8 cellular contexts compared by ENCODE assay signal in the genomic region with DNA sequence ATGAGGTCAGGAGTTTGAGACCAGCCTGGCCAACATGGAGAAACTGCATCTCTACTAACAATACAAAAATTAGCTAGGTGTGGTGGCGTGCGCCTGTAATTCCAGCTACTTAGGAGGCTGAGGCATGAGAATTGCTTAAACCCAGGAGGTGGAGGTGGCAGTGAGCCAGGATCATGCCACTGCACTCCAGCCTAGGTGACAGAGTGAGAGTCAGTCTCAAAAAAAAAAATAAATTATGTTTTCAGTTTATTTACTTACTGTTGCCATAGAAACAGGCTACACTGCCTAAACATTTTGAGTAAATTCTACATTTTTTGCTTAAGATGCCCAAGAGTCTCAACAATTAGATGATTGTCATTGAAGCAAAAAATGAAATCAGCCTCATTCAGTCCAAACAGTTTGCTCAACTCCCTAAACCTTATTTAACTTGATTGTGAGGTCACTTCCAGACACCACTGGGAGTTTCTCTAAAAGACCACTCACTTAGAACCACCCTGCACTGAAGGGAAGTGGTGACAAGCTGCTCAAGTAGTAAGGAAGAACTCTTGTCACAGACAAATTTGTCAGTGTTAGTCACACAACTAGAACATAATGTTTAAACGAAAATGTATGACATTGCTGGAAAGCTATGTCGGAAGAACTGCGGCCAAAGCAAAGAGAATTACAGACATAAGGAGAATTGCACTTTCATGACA. TPM values are rescaled to one million over a fixed set of nuclear protein-coding genes. Genes with fewer than 3 reads are reported as not detected.
DNase-seq lines count a peak whose midpoint lies in the region; ATAC-seq and TF ChIP-seq lines count a peak whose summit lies in the region.

No MANE protein-coding gene starts in this region.

- TF ChIP-seq CTCF in GM20000 (IDR thresholded peaks at IDR 0.05; ENCODE audit: extremely low read depth, missing control alignments) = no peak

- DNase-seq in GM04504 (ENCODE audit: low read depth) (peak; percentile 54), foreskin melanocyte (peak; percentile 11), renal cortical epithelial cell (ENCODE audit: low read depth) (peak; percentile 70), left colon (no peak), DMS79 treated with DMSO at 0.1 percent for 48 hours (lab: John Stamatoyannopoulos, UW) (no peak), GM20000 (ENCODE audit: low spot score) (no peak)

- ATAC-seq in SK-N-SH treated with all-trans-retinoic acid at 6 μM for 48 hours (peak; percentile 73), left colon (no peak), GM19324 (IDR thresholded peaks at IDR 0.05; ENCODE audit: low FRiP score, unreplicated experiment) (no peak)

- intact Hi-C loops in left colon (cut with DNase I, micrococcal nuclease) = no loop called here

TF ChIP-seq in SK-N-SH treated with all-trans-retinoic acid at 6 μM for 48 hours, 23 proteins besides CTCF, POLR2A, EP300 and RAD21:
- no peak for TF ChIP-seq ISL1 (CRISPR knock-in tag; IDR thresholded peaks at IDR 0.05)
- TF ChIP-seq, protein P1, sequence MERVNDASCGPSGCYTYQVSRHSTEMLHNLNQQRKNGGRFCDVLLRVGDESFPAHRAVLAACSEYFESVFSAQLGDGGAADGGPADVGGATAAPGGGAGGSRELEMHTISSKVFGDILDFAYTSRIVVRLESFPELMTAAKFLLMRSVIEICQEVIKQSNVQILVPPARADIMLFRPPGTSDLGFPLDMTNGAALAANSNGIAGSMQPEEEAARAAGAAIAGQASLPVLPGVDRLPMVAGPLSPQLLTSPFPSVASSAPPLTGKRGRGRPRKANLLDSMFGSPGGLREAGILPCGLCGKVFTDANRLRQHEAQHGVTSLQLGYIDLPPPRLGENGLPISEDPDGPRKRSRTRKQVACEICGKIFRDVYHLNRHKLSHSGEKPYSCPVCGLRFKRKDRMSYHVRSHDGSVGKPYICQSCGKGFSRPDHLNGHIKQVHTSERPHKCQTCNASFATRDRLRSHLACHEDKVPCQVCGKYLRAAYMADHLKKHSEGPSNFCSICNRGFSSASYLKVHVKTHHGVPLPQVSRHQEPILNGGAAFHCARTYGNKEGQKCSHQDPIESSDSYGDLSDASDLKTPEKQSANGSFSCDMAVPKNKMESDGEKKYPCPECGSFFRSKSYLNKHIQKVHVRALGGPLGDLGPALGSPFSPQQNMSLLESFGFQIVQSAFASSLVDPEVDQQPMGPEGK (CRISPR knock-in tag; IDR thresholded peaks at IDR 0.05; ENCODE audit: borderline replicate concordance) = no peak
- TF ChIP-seq ZNF8 (CRISPR knock-in tag; IDR thresholded peaks at IDR 0.05) = no peak
- TF ChIP-seq BACH2 (CRISPR knock-in tag; IDR thresholded peaks at IDR 0.05; ENCODE audit: borderline replicate concordance) = no peak
- TF ChIP-seq, protein P2, sequence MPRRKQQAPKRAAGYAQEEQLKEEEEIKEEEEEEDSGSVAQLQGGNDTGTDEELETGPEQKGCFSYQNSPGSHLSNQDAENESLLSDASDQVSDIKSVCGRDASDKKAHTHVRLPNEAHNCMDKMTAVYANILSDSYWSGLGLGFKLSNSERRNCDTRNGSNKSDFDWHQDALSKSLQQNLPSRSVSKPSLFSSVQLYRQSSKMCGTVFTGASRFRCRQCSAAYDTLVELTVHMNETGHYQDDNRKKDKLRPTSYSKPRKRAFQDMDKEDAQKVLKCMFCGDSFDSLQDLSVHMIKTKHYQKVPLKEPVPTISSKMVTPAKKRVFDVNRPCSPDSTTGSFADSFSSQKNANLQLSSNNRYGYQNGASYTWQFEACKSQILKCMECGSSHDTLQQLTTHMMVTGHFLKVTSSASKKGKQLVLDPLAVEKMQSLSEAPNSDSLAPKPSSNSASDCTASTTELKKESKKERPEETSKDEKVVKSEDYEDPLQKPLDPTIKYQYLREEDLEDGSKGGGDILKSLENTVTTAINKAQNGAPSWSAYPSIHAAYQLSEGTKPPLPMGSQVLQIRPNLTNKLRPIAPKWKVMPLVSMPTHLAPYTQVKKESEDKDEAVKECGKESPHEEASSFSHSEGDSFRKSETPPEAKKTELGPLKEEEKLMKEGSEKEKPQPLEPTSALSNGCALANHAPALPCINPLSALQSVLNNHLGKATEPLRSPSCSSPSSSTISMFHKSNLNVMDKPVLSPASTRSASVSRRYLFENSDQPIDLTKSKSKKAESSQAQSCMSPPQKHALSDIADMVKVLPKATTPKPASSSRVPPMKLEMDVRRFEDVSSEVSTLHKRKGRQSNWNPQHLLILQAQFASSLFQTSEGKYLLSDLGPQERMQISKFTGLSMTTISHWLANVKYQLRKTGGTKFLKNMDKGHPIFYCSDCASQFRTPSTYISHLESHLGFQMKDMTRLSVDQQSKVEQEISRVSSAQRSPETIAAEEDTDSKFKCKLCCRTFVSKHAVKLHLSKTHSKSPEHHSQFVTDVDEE (CRISPR knock-in tag; IDR thresholded peaks at IDR 0.05) = no peak
- TF ChIP-seq, protein P3, sequence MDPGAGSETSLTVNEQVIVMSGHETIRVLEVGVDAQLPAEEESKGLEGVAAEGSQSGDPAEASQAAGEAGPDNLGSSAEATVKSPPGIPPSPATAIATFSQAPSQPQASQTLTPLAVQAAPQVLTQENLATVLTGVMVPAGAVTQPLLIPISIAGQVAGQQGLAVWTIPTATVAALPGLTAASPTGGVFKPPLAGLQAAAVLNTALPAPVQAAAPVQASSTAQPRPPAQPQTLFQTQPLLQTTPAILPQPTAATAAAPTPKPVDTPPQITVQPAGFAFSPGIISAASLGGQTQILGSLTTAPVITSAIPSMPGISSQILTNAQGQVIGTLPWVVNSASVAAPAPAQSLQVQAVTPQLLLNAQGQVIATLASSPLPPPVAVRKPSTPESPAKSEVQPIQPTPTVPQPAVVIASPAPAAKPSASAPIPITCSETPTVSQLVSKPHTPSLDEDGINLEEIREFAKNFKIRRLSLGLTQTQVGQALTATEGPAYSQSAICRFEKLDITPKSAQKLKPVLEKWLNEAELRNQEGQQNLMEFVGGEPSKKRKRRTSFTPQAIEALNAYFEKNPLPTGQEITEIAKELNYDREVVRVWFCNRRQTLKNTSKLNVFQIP (CRISPR knock-in tag; IDR thresholded peaks at IDR 0.05; ENCODE audit: borderline replicate concordance, low read depth) = no peak
- TF ChIP-seq ZNF565 (CRISPR knock-in tag; conservative IDR thresholded peaks at IDR 0.05; ENCODE audit: low read depth) = no peak
- no peak for TF ChIP-seq TOX (CRISPR knock-in tag; IDR thresholded peaks at IDR 0.05; ENCODE audit: borderline replicate concordance)
- TF ChIP-seq ZFP3 (CRISPR knock-in tag; IDR thresholded peaks at IDR 0.05) = no peak
- no peak for TF ChIP-seq PPARA (CRISPR knock-in tag; IDR thresholded peaks at IDR 0.05; ENCODE audit: borderline replicate concordance)
- TF ChIP-seq ZC3H10 (CRISPR knock-in tag; IDR thresholded peaks at IDR 0.05) = no peak
- TF ChIP-seq TCF4 (CRISPR knock-in tag; IDR thresholded peaks at IDR 0.05; ENCODE audit: borderline replicate concordance) = no peak
- no peak for TF ChIP-seq CSRNP3 (CRISPR knock-in tag; IDR thresholded peaks at IDR 0.05)
- no peak for TF ChIP-seq RARB (CRISPR knock-in tag; IDR thresholded peaks at IDR 0.05)
- no peak for TF ChIP-seq OSR1 (CRISPR knock-in tag; IDR thresholded peaks at IDR 0.05)
- no peak for TF ChIP-seq CSDC2 (CRISPR knock-in tag; IDR thresholded peaks at IDR 0.05)
TF ChIP-seq in SK-N-SH treated with all-trans-retinoic acid at 6 μM for 48 hours: peak in this region for 0.

RNA-seq across cellular contexts. Expression of gene GNPNAT1, which starts 9.8 kb away (rescaled TPM):
- total RNA-seq in renal cortical epithelial cell = 33.9 and 47.4 TPM in 2 replicates
- total RNA-seq in left colon = 10 to 100 TPM; 29.5 to 34.5 TPM

Comparison
In these comparisons a context has a peak if more than half of its experiments do, and no peak if none do; other contexts are left out.
1. DNase-seq: peak in GM04504 (single experiment), foreskin melanocyte (single experiment) and renal cortical epithelial cell (single experiment); none in left colon (0 of 2), DMS79 treated with DMSO at 0.1 percent for 48 hours (single experiment) and GM20000 (single experiment).